Comparison of ENCODE assay signal across 1 cellular context in genomic region chr14:100246136-100246535, GRCh38.
TF ChIP-seq lines count a peak whose summit lies in the region.

No MANE protein-coding gene starts in this region.

TF ChIP-seq in GM23338, 12 proteins besides CTCF, POLR2A, EP300 and RAD21 (continued from another document):
- TF ChIP-seq, protein P1, sequence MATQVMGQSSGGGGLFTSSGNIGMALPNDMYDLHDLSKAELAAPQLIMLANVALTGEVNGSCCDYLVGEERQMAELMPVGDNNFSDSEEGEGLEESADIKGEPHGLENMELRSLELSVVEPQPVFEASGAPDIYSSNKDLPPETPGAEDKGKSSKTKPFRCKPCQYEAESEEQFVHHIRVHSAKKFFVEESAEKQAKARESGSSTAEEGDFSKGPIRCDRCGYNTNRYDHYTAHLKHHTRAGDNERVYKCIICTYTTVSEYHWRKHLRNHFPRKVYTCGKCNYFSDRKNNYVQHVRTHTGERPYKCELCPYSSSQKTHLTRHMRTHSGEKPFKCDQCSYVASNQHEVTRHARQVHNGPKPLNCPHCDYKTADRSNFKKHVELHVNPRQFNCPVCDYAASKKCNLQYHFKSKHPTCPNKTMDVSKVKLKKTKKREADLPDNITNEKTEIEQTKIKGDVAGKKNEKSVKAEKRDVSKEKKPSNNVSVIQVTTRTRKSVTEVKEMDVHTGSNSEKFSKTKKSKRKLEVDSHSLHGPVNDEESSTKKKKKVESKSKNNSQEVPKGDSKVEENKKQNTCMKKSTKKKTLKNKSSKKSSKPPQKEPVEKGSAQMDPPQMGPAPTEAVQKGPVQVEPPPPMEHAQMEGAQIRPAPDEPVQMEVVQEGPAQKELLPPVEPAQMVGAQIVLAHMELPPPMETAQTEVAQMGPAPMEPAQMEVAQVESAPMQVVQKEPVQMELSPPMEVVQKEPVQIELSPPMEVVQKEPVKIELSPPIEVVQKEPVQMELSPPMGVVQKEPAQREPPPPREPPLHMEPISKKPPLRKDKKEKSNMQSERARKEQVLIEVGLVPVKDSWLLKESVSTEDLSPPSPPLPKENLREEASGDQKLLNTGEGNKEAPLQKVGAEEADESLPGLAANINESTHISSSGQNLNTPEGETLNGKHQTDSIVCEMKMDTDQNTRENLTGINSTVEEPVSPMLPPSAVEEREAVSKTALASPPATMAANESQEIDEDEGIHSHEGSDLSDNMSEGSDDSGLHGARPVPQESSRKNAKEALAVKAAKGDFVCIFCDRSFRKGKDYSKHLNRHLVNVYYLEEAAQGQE (IDR thresholded peaks at IDR 0.05; ENCODE audit: unreplicated experiment), result no peak
- TF ChIP-seq ZNF331 (CRISPR knock-in tag; IDR thresholded peaks at IDR 0.05; ENCODE audit: low read depth), result no peak
- TF ChIP-seq STAT1 (IDR thresholded peaks at IDR 0.05; ENCODE audit: unreplicated experiment), result no peak
- TF ChIP-seq POLR2AphosphoS5 (IDR thresholded peaks at IDR 0.05; ENCODE audit: low read depth), result no peak
- no peak for TF ChIP-seq EZH2phosphoT487 (IDR thresholded peaks at IDR 0.05; ENCODE audit: unreplicated experiment)
- TF ChIP-seq JUNB (IDR thresholded peaks at IDR 0.05; ENCODE audit: unreplicated experiment), result no peak
- no peak for TF ChIP-seq NANOG (IDR thresholded peaks at IDR 0.05; ENCODE audit: borderline replicate concordance)
- TF ChIP-seq, protein P2, sequence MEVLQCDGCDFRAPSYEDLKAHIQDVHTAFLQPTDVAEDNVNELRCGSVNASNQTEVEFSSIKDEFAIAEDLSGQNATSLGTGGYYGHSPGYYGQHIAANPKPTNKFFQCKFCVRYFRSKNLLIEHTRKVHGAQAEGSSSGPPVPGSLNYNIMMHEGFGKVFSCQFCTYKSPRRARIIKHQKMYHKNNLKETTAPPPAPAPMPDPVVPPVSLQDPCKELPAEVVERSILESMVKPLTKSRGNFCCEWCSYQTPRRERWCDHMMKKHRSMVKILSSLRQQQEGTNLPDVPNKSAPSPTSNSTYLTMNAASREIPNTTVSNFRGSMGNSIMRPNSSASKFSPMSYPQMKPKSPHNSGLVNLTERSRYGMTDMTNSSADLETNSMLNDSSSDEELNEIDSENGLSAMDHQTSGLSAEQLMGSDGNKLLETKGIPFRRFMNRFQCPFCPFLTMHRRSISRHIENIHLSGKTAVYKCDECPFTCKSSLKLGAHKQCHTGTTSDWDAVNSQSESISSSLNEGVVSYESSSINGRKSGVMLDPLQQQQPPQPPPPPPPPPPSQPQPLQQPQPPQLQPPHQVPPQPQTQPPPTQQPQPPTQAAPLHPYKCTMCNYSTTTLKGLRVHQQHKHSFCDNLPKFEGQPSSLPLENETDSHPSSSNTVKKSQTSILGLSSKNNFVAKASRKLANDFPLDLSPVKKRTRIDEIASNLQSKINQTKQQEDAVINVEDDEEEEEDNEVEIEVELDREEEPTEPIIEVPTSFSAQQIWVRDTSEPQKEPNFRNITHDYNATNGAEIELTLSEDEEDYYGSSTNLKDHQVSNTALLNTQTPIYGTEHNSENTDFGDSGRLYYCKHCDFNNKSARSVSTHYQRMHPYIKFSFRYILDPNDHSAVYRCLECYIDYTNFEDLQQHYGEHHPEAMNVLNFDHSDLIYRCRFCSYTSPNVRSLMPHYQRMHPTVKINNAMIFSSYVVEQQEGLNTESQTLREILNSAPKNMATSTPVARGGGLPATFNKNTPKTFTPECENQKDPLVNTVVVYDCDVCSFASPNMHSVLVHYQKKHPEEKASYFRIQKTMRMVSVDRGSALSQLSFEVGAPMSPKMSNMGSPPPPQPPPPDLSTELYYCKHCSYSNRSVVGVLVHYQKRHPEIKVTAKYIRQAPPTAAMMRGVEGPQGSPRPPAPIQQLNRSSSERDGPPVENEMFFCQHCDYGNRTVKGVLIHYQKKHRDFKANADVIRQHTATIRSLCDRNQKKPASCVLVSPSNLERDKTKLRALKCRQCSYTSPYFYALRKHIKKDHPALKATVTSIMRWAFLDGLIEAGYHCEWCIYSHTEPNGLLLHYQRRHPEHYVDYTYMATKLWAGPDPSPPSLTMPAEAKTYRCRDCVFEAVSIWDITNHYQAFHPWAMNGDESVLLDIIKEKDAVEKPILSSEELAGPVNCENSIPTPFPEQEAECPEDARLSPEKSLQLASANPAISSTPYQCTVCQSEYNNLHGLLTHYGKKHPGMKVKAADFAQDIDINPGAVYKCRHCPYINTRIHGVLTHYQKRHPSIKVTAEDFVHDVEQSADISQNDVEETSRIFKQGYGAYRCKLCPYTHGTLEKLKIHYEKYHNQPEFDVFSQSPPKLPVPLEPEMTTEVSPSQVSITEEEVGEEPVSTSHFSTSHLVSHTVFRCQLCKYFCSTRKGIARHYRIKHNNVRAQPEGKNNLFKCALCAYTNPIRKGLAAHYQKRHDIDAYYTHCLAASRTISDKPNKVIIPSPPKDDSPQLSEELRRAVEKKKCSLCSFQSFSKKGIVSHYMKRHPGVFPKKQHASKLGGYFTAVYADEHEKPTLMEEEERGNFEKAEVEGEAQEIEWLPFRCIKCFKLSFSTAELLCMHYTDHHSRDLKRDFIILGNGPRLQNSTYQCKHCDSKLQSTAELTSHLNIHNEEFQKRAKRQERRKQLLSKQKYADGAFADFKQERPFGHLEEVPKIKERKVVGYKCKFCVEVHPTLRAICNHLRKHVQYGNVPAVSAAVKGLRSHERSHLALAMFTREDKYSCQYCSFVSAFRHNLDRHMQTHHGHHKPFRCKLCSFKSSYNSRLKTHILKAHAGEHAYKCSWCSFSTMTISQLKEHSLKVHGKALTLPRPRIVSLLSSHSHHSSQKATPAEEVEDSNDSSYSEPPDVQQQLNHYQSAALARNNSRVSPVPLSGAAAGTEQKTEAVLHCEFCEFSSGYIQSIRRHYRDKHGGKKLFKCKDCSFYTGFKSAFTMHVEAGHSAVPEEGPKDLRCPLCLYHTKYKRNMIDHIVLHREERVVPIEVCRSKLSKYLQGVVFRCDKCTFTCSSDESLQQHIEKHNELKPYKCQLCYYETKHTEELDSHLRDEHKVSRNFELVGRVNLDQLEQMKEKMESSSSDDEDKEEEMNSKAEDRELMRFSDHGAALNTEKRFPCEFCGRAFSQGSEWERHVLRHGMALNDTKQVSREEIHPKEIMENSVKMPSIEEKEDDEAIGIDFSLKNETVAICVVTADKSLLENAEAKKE (CRISPR knock-in tag; IDR thresholded peaks at IDR 0.05), result no peak
- TF ChIP-seq, protein P3, sequence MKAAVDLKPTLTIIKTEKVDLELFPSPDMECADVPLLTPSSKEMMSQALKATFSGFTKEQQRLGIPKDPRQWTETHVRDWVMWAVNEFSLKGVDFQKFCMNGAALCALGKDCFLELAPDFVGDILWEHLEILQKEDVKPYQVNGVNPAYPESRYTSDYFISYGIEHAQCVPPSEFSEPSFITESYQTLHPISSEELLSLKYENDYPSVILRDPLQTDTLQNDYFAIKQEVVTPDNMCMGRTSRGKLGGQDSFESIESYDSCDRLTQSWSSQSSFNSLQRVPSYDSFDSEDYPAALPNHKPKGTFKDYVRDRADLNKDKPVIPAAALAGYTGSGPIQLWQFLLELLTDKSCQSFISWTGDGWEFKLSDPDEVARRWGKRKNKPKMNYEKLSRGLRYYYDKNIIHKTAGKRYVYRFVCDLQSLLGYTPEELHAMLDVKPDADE (IDR thresholded peaks at IDR 0.05), result no peak
